ENCODE assay signal across 12 cellular contexts in genomic region chr7:66905689-66906088, GRCh38. TPM values are rescaled to one million over a fixed set of nuclear protein-coding genes. Genes with fewer than 3 reads are reported as not detected.
DNase-seq lines count a peak whose midpoint lies in the region; ATAC-seq and TF ChIP-seq lines count a peak whose summit lies in the region.
"Had no signal": no experiment of that assay in that cellular context is flagged by ENCODE, and none has a peak within 500 bp of the region (broad histone marks: within the 10 kb centered on the region; RNA-seq: fewer than 3 reads in every experiment).

No MANE protein-coding gene starts in this region.

- H3K79me1 ChIP-seq in IMR-90 (ENCODE audit: low read depth in 1 of 2, low read length in 2 of 2): no peaks in the 10 kb centered on the region

- no peak overlapping the region for H3K27ac Mint-ChIP-seq in neural progenitor cell
- peak overlapping the region in 2 of 10 donors; percentile 71 to 72 for H3K27ac Mint-ChIP-seq in naive thymus-derived CD8-positive, alpha-beta T cell

- no peak overlapping the region for H3K4me3 ChIP-seq in GM12864 (ENCODE audit: low read depth, low read length)
- no peak overlapping the region for H3K4me3 ChIP-seq in IMR-90 (ENCODE audit: insufficient read depth, low read depth, low read length)
- H3K4me3 ChIP-seq in brain microvascular endothelial cell (ENCODE audit: low read depth, low read length): no peak overlapping the region
- H3K4me3 ChIP-seq in neural progenitor cell: no peak overlapping the region
- H3K4me3 ChIP-seq: sigmoid colon, testis had no signal

- POLR2A ChIA-PET in IMR-90 (lab: Charles Lee; ENCODE audit: unreplicated experiment): no interaction called here
- POLR2A ChIA-PET in naive thymus-derived CD8-positive, alpha-beta T cell (lab: Charles Lee): no interaction called here

- no peaks in the 10 kb centered on the region for H3K9me3 ChIP-seq in IMR-90 (ENCODE audit: control insufficient read depth, insufficient read depth, low read length)
- H3K9me3 ChIP-seq in neural progenitor cell (ENCODE audit: low read depth): no peaks in the 10 kb centered on the region
- H3K9me3 ChIP-seq: sigmoid colon, testis had no signal

- TF ChIP-seq RAD21 in IMR-90 (IDR thresholded peaks at IDR 0.05; ENCODE audit: low read length): 0 out of 2 replicates have a peak, but pooled peaks have one; percentile 16

- H3K27me3 Mint-ChIP-seq in neural progenitor cell (ENCODE audit: insufficient read depth, low read depth): peaks cover 4% of the 10 kb centered on the region
- H3K27me3 Mint-ChIP-seq in naive thymus-derived CD8-positive, alpha-beta T cell: no peaks in the 10 kb centered on the region
- H3K27me3 Mint-ChIP-seq: activated T-cell treated with anti-CD3 and anti-CD28 coated beads, Interleukin-2, amount 50 U/mL, for 24 hours had no signal

- no peak overlapping the region for H2BK120ac ChIP-seq in IMR-90 (ENCODE audit: low read depth, low read length)

- no peak overlapping the region for H3K18ac ChIP-seq in IMR-90 (ENCODE audit: low read depth, low read length)

- BruUV-seq in IMR-90 (replicated peaks; lab: Mats Ljungman, UMichigan): no TSS peak

- ATAC-seq in IMR-90 (ENCODE audit: low read depth) (no peak), HG02798 (IDR thresholded peaks at IDR 0.05; ENCODE audit: poor library complexity, unreplicated experiment) (no peak)
- no peak for ATAC-seq in naive thymus-derived CD8-positive, alpha-beta T cell

- dilution Hi-C loops in IMR-90 (cut with HindIII; ENCODE audit: low sequenced_read_pairs, unreplicated experiment): no loop called here

- H3K36me3 Mint-ChIP-seq in neural progenitor cell: peaks cover 6% of the 10 kb centered on the region
- H3K36me3 Mint-ChIP-seq in naive thymus-derived CD8-positive, alpha-beta T cell: peaks cover 0 to 4% (median 0%) of the 10 kb centered on the region in 3 donors

- no peak overlapping the region for H2AK5ac ChIP-seq in IMR-90 (ENCODE audit: low read depth, low read length)

- no peaks in the 10 kb centered on the region for H3K79me2 ChIP-seq in neural progenitor cell (ENCODE audit: low read depth)

- WGBS in IMR-90 (ENCODE audit: extremely low coverage in 2 of 2, insufficient read length in 1 of 2), 2 experiments: 78% methylated on average over 4 of the region's 5 CpGs; no CpG with 5 or more reads in 1 of the 2 experiments

- H4K91ac ChIP-seq in IMR-90 (ENCODE audit: insufficient read depth, low read depth, low read length): no peak overlapping the region

- no peaks in the 10 kb centered on the region for H4K20me1 ChIP-seq in IMR-90 (ENCODE audit: insufficient read depth, low read length)
- H4K20me1 ChIP-seq in neural progenitor cell (ENCODE audit: low read depth): no peaks in the 10 kb centered on the region

- no peak overlapping the region for H3K4ac ChIP-seq in IMR-90 (ENCODE audit: low read depth, low read length)

- no peaks in the 10 kb centered on the region for H3K4me1 Mint-ChIP-seq in neural progenitor cell
- peaks cover 0 to 4% (median 0%) of the 10 kb centered on the region in 4 donors for H3K4me1 Mint-ChIP-seq in naive thymus-derived CD8-positive, alpha-beta T cell

- TF ChIP-seq POLR2A in IMR-90 (IDR thresholded peaks at IDR 0.05; ENCODE audit: low read depth, low read length): no peak

- no peak overlapping the region for H3K9ac ChIP-seq in IMR-90 (ENCODE audit: low read depth, low read length)
- H3K9ac ChIP-seq in neural progenitor cell: no peak overlapping the region

- H3K4me1 ChIP-seq in IMR-90 (ENCODE audit: control insufficient read depth, insufficient read depth, low read length): no peaks in the 10 kb centered on the region
- H3K4me1 ChIP-seq in neural progenitor cell: no peaks in the 10 kb centered on the region
- H3K4me1 ChIP-seq: sigmoid colon, testis had no signal

- in situ Hi-C loops in IMR-90 (cut with MboI; ENCODE audit: low sequenced_read_pairs): no loop called here
- in situ Hi-C loops in brain microvascular endothelial cell (cut with HindIII; ENCODE audit: low pct_ligation_motif_present, low sequenced_read_pairs): no loop called here

- H3K36me3 ChIP-seq in IMR-90 (ENCODE audit: control insufficient read depth, insufficient read depth, low read length) (no peaks in the 10 kb centered on the region), brain microvascular endothelial cell (replicated peaks) (no peaks in the 10 kb centered on the region), neural progenitor cell (no peaks in the 10 kb centered on the region)
- H3K36me3 ChIP-seq: sigmoid colon had no signal

- TF ChIP-seq CTCF in GM12864 (IDR thresholded peaks at IDR 0.05; ENCODE audit: low read depth, low read length, missing control alignments) (peak; percentile 43), IMR-90 (conservative IDR thresholded peaks at IDR 0.05; ENCODE audit: low read depth, low read length) (0 out of 2 replicates have a peak, but pooled peaks have one; percentile 7), brain microvascular endothelial cell (IDR thresholded peaks at IDR 0.05; ENCODE audit: low read depth, low read length, missing control alignments) (peak; percentile 54), neural progenitor cell (IDR thresholded peaks at IDR 0.05) (peak; percentile 19)

- H3K27ac ChIP-seq in IMR-90 (ENCODE audit: insufficient read depth, low read length) (no peak overlapping the region), brain microvascular endothelial cell (no peak overlapping the region), neural progenitor cell (no peak overlapping the region)
- H3K27ac ChIP-seq: sigmoid colon, testis had no signal

- CTCF ChIA-PET in IMR-90 (lab: Yijun Ruan, JAX): no interaction called here

- H3K27me3 ChIP-seq in IMR-90 (ENCODE audit: control insufficient read depth, insufficient read depth, low read length) (no peaks in the 10 kb centered on the region), brain microvascular endothelial cell (replicated peaks) (no peaks in the 10 kb centered on the region), neural progenitor cell (no peaks in the 10 kb centered on the region)
- H3K27me3 ChIP-seq: sigmoid colon, testis had no signal

- H4K5ac ChIP-seq in IMR-90 (ENCODE audit: low read depth, low read length): no peak overlapping the region

- no peak overlapping the region for H3K4me2 ChIP-seq in IMR-90 (ENCODE audit: low read depth, low read length)
- H3K4me2 ChIP-seq in neural progenitor cell: no peak overlapping the region

- intact Hi-C loops in IMR-90 (cut with micrococcal nuclease): no loop called here

- H2BK20ac ChIP-seq in IMR-90 (ENCODE audit: low read depth, low read length): no peak overlapping the region

- DNase-seq in GM12864 (ENCODE audit: low read depth): no peak
- DNase-seq in IMR-90: no peak
- no peak for DNase-seq in brain microvascular endothelial cell
- DNase-seq in neural progenitor cell (ENCODE audit: low spot score): no peak
- DNase-seq in NK-92 (lab: John Stamatoyannopoulos, UW; ENCODE audit: unreplicated experiment): no peak
- no peak for DNase-seq in naive thymus-derived CD8-positive, alpha-beta T cell
- DNase-seq in MV-4-11 (lab: John Stamatoyannopoulos, UW): no peak
- DNase-seq: activated T-cell treated with anti-CD3 and anti-CD28 coated beads, Interleukin-2, amount 50 U/mL, for 24 hours; NCI-H345; sigmoid colon; testis had no signal

- H2AFZ ChIP-seq in IMR-90 (replicated peaks; ENCODE audit: low read length, poor library complexity) (peak overlapping the region; percentile 61), neural progenitor cell (replicated peaks) (no peak overlapping the region)

- H4K8ac ChIP-seq in IMR-90 (ENCODE audit: low read depth in 2 of 2, low read length in 2 of 2): no peak overlapping the region

- H3K14ac ChIP-seq in IMR-90 (replicated peaks; ENCODE audit: low read depth, low read length): no peak overlapping the region

- no peaks in the 10 kb centered on the region for H3K9me1 ChIP-seq in IMR-90 (ENCODE audit: insufficient read depth, low read length)

- no peak overlapping the region for H3K4me3 Mint-ChIP-seq in neural progenitor cell
- no peak overlapping the region for H3K4me3 Mint-ChIP-seq in naive thymus-derived CD8-positive, alpha-beta T cell
- H3K4me3 Mint-ChIP-seq: activated T-cell treated with anti-CD3 and anti-CD28 coated beads, Interleukin-2, amount 50 U/mL, for 24 hours had no signal

- no peak overlapping the region for H2AK9ac ChIP-seq in IMR-90 (replicated peaks; ENCODE audit: low read depth, low read length, poor library complexity)

- H3K23ac ChIP-seq in IMR-90 (ENCODE audit: low read depth, low read length): no peak overlapping the region

- no peaks in the 10 kb centered on the region for H3F3A ChIP-seq in neural progenitor cell (ENCODE audit: low read depth)

- no peak overlapping the region for H2BK5ac ChIP-seq in IMR-90 (ENCODE audit: low read depth, low read length, poor library complexity, severe bottlenecking)

- peaks cover 3% of the 10 kb centered on the region for H3K9me3 Mint-ChIP-seq in neural progenitor cell
- H3K9me3 Mint-ChIP-seq in naive thymus-derived CD8-positive, alpha-beta T cell: no peaks in the 10 kb centered on the region
- H3K9me3 Mint-ChIP-seq: activated T-cell treated with anti-CD3 and anti-CD28 coated beads, Interleukin-2, amount 50 U/mL, for 24 hours had no signal

- H3K56ac ChIP-seq in IMR-90 (ENCODE audit: extremely low read depth, insufficient read depth, low read length): no peak overlapping the region

- H2BK15ac ChIP-seq in IMR-90 (ENCODE audit: low read depth, low read length): no peak overlapping the region

TF ChIP-seq in IMR-90, 13 proteins besides CTCF, POLR2A, EP300 and RAD21 (continues in another document):
- TF ChIP-seq USF2 (IDR thresholded peaks at IDR 0.05; ENCODE audit: low read depth, low read length) (no peak), BHLHE40 (IDR thresholded peaks at IDR 0.05; ENCODE audit: low read depth, low read length) (no peak), NFE2L2 (IDR thresholded peaks at IDR 0.05; ENCODE audit: low read depth, low read length) (no peak)

RNA-seq across cellular contexts. Expression of gene TMEM248, which starts 15.3 kb away (rescaled TPM):
- 103 and 117 TPM in 2 replicates for total RNA-seq in IMR-90 (2012; rRNA removed)
- 175 and 195 TPM in 2 replicates for polyA plus RNA-seq in IMR-90 (2012; rRNA removed)
- polyA plus RNA-seq in IMR-90 (2012; cell fraction: cytosol; rRNA removed): 44.3 and 164 TPM in 2 replicates
- polyA plus RNA-seq in IMR-90 (2012; cell fraction: nucleus; rRNA removed; ENCODE audit: low replicate concordance): 73.8 and 84.2 TPM in 2 replicates
- 59.9 and 75.6 TPM in 2 replicates for total RNA-seq in neural progenitor cell (ENCODE audit: low replicate concordance)
- total RNA-seq in naive thymus-derived CD8-positive, alpha-beta T cell: 10 to 100 TPM; 92.2 to 97.1 TPM
- 100 to 1,000 TPM in 2 of 3 donors, 10 to 100 TPM in 1; 93.5 to 113 (median 103) TPM for polyA plus RNA-seq in naive thymus-derived CD8-positive, alpha-beta T cell
